23 cellular contexts compared by ENCODE assay signal in genomic region chr13:85132986-85133385, GRCh38.
"Had no signal": no experiment of that assay in that cellular context is flagged by ENCODE, and none has a peak within 500 bp of the region (broad histone marks: within the 10 kb centered on the region; RNA-seq: fewer than 3 reads in every experiment).

No MANE protein-coding gene starts in this region.

- H3K27ac ChIP-seq: stomach, suprapubic skin, testis, thoracic aorta, tibial artery, tibial nerve, transverse colon, upper lobe of left lung, upper lobe of right lung, uterus, vagina had no signal

- H3K36me3 ChIP-seq: stomach, suprapubic skin, thoracic aorta, tibial artery, tibial nerve, transverse colon, upper lobe of left lung, upper lobe of right lung, uterus, vagina had no signal

- H3K27me3 ChIP-seq: stomach, suprapubic skin, testis, tibial artery, tibial nerve, transverse colon, upper lobe of left lung, upper lobe of right lung, uterus, vagina had no signal

- H3K9me3 ChIP-seq: stomach, suprapubic skin, testis, thoracic aorta, tibial artery, transverse colon, upper lobe of left lung, upper lobe of right lung, uterus, vagina had no signal

- DNase-seq: stimulated activated CD4-positive, alpha-beta T cell treated with anti-CD3 and anti-CD28 coated beads, Interleukin-2, amount 100 ng/mL, for 24 hours; stimulated activated CD4-positive, alpha-beta T cell treated with anti-CD3 and anti-CD28 coated beads, Interleukin-2, amount 100 ng/mL, for 48 hours; stimulated activated CD4-positive, alpha-beta T cell treated with anti-CD3 and anti-CD28 coated beads, Interleukin-4, amount 100 ng/mL, for 1 hour; stimulated activated CD4-positive, alpha-beta T cell treated with anti-CD3 and anti-CD28 coated beads, Interleukin-4, amount 100 ng/mL, for 24 hours; stimulated activated CD4-positive, alpha-beta T cell treated with anti-CD3 and anti-CD28 coated beads, Interleukin-4, amount 100 ng/mL, for 4 hours; stimulated activated CD8-positive, alpha-beta memory T cell treated with anti-CD3 and anti-CD28 coated beads, Interleukin-4, amount 100 ng/mL, for 48 hours; stimulated activated naive B cell treated with anti-CD40 and anti-IgM and Interleukin-4, amounts not matched to agents 10 μg/mL and 1 μg/mL and 100 μg/mL, for 72 hours; stimulated activated naive CD4-positive, alpha-beta T cell; stimulated activated naive CD4-positive, alpha-beta T cell treated with Interleukin-2 at 50 U/mL for 16 hours; stimulated activated naive CD8-positive, alpha-beta T cell treated with anti-CD3 and anti-CD28 coated beads, Interleukin-15, amount 100 ng/mL, for 72 hours; stimulated activated naive CD8-positive, alpha-beta T cell treated with anti-CD3 and anti-CD28 coated beads, Interleukin-15, Interleukin-2, amounts not matched to agents 100 U/mL and 50 U/mL, for 24 hours; stomach; substantia nigra; testis; tibial artery; transverse colon; upper lobe of left lung; upper lobe of right lung; uterus had no signal

- H3K4me1 ChIP-seq: stomach, suprapubic skin, testis, tibial artery, tibial nerve, transverse colon, upper lobe of left lung, upper lobe of right lung, uterus, vagina had no signal

- H3K4me3 ChIP-seq: stomach, suprapubic skin, testis, thoracic aorta, tibial artery, tibial nerve, transverse colon, upper lobe of left lung, upper lobe of right lung, uterus, vagina had no signal
